1 cellular context compared by ENCODE assay signal in the genomic region with DNA sequence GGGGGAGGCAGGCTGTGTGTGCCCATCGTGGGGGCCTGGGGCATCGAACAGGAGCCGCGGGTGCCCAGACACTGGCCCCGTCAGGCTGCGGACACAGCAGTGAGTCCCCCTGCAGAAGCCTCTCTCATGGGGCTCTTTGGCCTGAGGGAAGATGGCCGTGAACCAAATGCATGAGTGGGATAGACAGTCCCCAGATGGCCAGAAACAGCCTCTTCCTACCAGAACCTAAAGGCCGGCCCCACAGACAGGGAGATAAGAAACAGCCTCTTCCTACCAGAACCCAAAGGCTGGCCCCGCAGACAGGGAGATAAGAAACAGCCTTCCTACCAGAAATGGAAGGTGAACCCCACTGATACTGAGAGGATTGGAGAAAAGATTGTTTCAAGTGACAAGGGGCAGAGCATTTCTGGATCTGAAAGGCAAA.
TF ChIP-seq lines count a peak whose summit lies in the region.

No MANE protein-coding gene starts in this region.

TF ChIP-seq in K562, 482 proteins besides CTCF, POLR2A, EP300 and RAD21 (continued from another document and continues in another):
- TF ChIP-seq, protein P1, sequence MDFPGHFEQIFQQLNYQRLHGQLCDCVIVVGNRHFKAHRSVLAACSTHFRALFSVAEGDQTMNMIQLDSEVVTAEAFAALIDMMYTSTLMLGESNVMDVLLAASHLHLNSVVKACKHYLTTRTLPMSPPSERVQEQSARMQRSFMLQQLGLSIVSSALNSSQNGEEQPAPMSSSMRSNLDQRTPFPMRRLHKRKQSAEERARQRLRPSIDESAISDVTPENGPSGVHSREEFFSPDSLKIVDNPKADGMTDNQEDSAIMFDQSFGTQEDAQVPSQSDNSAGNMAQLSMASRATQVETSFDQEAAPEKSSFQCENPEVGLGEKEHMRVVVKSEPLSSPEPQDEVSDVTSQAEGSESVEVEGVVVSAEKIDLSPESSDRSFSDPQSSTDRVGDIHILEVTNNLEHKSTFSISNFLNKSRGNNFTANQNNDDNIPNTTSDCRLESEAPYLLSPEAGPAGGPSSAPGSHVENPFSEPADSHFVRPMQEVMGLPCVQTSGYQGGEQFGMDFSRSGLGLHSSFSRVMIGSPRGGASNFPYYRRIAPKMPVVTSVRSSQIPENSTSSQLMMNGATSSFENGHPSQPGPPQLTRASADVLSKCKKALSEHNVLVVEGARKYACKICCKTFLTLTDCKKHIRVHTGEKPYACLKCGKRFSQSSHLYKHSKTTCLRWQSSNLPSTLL (IDR thresholded peaks at IDR 0.05), result no peak
- no peak for TF ChIP-seq RBBP5 (IDR thresholded peaks at IDR 0.05; ENCODE audit: borderline replicate concordance, insufficient read depth, low read length, poor library complexity, severe bottlenecking)
- TF ChIP-seq BRF1 (IDR thresholded peaks at IDR 0.05; ENCODE audit: borderline replicate concordance, extremely low read depth, insufficient read length), result no peak
- no peak for TF ChIP-seq ZNF140 (CRISPR knock-in tag; IDR thresholded peaks at IDR 0.05)
- TF ChIP-seq SAP30 (IDR thresholded peaks at IDR 0.05; ENCODE audit: borderline replicate concordance, insufficient read depth, low read depth, low read length, poor library complexity, severe bottlenecking), result no peak
- TF ChIP-seq EP400 (IDR thresholded peaks at IDR 0.05), result no peak
- TF ChIP-seq ZBTB17 (CRISPR knock-in tag; IDR thresholded peaks at IDR 0.05), result no peak
- TF ChIP-seq FOXM1 (IDR thresholded peaks at IDR 0.05; ENCODE audit: low read depth), result peak; percentile 55
- no peak for TF ChIP-seq FOXM1 (CRISPR knock-in tag; IDR thresholded peaks at IDR 0.05; ENCODE audit: low read depth)
- peak; percentile 82 for TF ChIP-seq DPF2 (IDR thresholded peaks at IDR 0.05)
- TF ChIP-seq SETDB1 (IDR thresholded peaks at IDR 0.05; ENCODE audit: low read length), result no peak
- peak; percentile 56 to 69 for TF ChIP-seq TRIM24 (IDR thresholded peaks at IDR 0.05)
- TF ChIP-seq, protein P2, sequence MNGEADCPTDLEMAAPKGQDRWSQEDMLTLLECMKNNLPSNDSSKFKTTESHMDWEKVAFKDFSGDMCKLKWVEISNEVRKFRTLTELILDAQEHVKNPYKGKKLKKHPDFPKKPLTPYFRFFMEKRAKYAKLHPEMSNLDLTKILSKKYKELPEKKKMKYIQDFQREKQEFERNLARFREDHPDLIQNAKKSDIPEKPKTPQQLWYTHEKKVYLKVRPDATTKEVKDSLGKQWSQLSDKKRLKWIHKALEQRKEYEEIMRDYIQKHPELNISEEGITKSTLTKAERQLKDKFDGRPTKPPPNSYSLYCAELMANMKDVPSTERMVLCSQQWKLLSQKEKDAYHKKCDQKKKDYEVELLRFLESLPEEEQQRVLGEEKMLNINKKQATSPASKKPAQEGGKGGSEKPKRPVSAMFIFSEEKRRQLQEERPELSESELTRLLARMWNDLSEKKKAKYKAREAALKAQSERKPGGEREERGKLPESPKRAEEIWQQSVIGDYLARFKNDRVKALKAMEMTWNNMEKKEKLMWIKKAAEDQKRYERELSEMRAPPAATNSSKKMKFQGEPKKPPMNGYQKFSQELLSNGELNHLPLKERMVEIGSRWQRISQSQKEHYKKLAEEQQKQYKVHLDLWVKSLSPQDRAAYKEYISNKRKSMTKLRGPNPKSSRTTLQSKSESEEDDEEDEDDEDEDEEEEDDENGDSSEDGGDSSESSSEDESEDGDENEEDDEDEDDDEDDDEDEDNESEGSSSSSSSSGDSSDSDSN (IDR thresholded peaks at IDR 0.05; ENCODE audit: borderline replicate concordance in 1 of 2, low read depth in 2 of 2, low read length in 2 of 2), result peak in 1 of 2 experiments; percentile 68; a peak in 2 of 4 replicates
- 0 out of 2 replicates have a peak, but pooled peaks have one; percentile 24 for TF ChIP-seq ELF1 (tag; IDR thresholded peaks at IDR 0.05)
- no peak for TF ChIP-seq GABPB1 (CRISPR knock-in tag; IDR thresholded peaks at IDR 0.05)
- TF ChIP-seq ZNF696 (CRISPR knock-in tag; conservative IDR thresholded peaks at IDR 0.05), result no peak
- TF ChIP-seq NFE2L1 (tag; IDR thresholded peaks at IDR 0.05; ENCODE audit: borderline replicate concordance, low read depth), result no peak
- no peak for TF ChIP-seq OTX1 (CRISPR knock-in tag; IDR thresholded peaks at IDR 0.05)
- TF ChIP-seq DNMT1 (IDR thresholded peaks at IDR 0.05), result no peak
- no peak for TF ChIP-seq ZNF143 (CRISPR knock-in tag; IDR thresholded peaks at IDR 0.05)
- TF ChIP-seq ZFP1 (CRISPR knock-in tag; IDR thresholded peaks at IDR 0.05), result no peak
- no peak for TF ChIP-seq MEF2A (IDR thresholded peaks at IDR 0.05; ENCODE audit: control insufficient read depth, low read depth, low read length)
- TF ChIP-seq AFF4 (CRISPR knock-in tag; IDR thresholded peaks at IDR 0.05), result no peak
- TF ChIP-seq MEF2D (tag; conservative IDR thresholded peaks at IDR 0.05; ENCODE audit: low read depth), result no peak
- no peak for TF ChIP-seq U2AF2 (optimal IDR thresholded peaks at IDR 0.05; ENCODE audit: low read depth, low read length)
- no peak for TF ChIP-seq ILF3 (IDR thresholded peaks at IDR 0.05; ENCODE audit: borderline replicate concordance)
- TF ChIP-seq C11orf30 (IDR thresholded peaks at IDR 0.05; ENCODE audit: low read depth), result no peak
- TF ChIP-seq MED1 (CRISPR knock-in tag; IDR thresholded peaks at IDR 0.05; ENCODE audit: borderline replicate concordance), result no peak
- no peak for TF ChIP-seq NRF1 (conservative IDR thresholded peaks at IDR 0.05 in 1 of 2, IDR thresholded peaks at IDR 0.05 in 1 of 2)
- TF ChIP-seq, protein P3, sequence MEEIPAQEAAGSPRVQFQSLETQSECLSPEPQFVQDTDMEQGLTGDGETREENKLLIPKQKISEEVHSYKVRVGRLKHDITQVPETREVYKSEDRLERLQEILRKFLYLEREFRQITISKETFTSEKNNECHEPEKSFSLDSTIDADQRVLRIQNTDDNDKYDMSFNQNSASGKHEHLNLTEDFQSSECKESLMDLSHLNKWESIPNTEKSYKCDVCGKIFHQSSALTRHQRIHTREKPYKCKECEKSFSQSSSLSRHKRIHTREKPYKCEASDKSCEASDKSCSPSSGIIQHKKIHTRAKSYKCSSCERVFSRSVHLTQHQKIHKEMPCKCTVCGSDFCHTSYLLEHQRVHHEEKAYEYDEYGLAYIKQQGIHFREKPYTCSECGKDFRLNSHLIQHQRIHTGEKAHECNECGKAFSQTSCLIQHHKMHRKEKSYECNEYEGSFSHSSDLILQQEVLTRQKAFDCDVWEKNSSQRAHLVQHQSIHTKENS (CRISPR knock-in tag; IDR thresholded peaks at IDR 0.05), result no peak
- TF ChIP-seq IRF1 (CRISPR knock-in tag; IDR thresholded peaks at IDR 0.05; ENCODE audit: borderline replicate concordance), result no peak
- no peak for TF ChIP-seq AFF1 (IDR thresholded peaks at IDR 0.05; ENCODE audit: low read depth in 1 of 2, partially characterized antibody in 2 of 2)
- TF ChIP-seq MECOM (CRISPR knock-in tag; IDR thresholded peaks at IDR 0.05), result 0 out of 2 replicates have a peak, but pooled peaks have one; percentile 32
- no peak for TF ChIP-seq ZNF830 (CRISPR knock-in tag; IDR thresholded peaks at IDR 0.05)
- TF ChIP-seq SMARCA4 (IDR thresholded peaks at IDR 0.05), result peak; percentile 80
- TF ChIP-seq CEBPB (tag; IDR thresholded peaks at IDR 0.05), result no peak
- no peak for TF ChIP-seq ZNF780A (CRISPR knock-in tag; IDR thresholded peaks at IDR 0.05)
- TF ChIP-seq NCOA6 (IDR thresholded peaks at IDR 0.05), result no peak
- no peak for TF ChIP-seq ZNF134 (CRISPR knock-in tag; conservative IDR thresholded peaks at IDR 0.05)
- TF ChIP-seq ETV6 (IDR thresholded peaks at IDR 0.05; ENCODE audit: borderline replicate concordance in 1 of 2, low read depth in 2 of 2, low read length in 1 of 2), result no peak
- no peak for TF ChIP-seq ETV6 (CRISPR knock-in tag; IDR thresholded peaks at IDR 0.05; ENCODE audit: borderline replicate concordance)
- TF ChIP-seq, protein P4, sequence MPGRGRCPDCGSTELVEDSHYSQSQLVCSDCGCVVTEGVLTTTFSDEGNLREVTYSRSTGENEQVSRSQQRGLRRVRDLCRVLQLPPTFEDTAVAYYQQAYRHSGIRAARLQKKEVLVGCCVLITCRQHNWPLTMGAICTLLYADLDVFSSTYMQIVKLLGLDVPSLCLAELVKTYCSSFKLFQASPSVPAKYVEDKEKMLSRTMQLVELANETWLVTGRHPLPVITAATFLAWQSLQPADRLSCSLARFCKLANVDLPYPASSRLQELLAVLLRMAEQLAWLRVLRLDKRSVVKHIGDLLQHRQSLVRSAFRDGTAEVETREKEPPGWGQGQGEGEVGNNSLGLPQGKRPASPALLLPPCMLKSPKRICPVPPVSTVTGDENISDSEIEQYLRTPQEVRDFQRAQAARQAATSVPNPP (IDR thresholded peaks at IDR 0.05; ENCODE audit: borderline replicate concordance, insufficient read depth, insufficient read length), result no peak
- TF ChIP-seq TCF7 (IDR thresholded peaks at IDR 0.05; ENCODE audit: borderline replicate concordance), result no peak
- no peak for TF ChIP-seq MBD1 (CRISPR knock-in tag; IDR thresholded peaks at IDR 0.05)
- no peak for TF ChIP-seq JUN (IDR thresholded peaks at IDR 0.05; ENCODE audit: borderline replicate concordance, low read depth, low read length)
- no peak for TF ChIP-seq JUN (CRISPR knock-in tag; IDR thresholded peaks at IDR 0.05; ENCODE audit: borderline replicate concordance)
